Comparison of ENCODE assay signal across 1 cellular context in genomic region chr21:15728046-15728445, GRCh38.
TF ChIP-seq lines count a peak whose summit lies in the region.

No MANE protein-coding gene starts in this region.

TF ChIP-seq in HepG2, 621 proteins besides CTCF, POLR2A, EP300 and RAD21 (continued from another document):
- TF ChIP-seq, protein P1, sequence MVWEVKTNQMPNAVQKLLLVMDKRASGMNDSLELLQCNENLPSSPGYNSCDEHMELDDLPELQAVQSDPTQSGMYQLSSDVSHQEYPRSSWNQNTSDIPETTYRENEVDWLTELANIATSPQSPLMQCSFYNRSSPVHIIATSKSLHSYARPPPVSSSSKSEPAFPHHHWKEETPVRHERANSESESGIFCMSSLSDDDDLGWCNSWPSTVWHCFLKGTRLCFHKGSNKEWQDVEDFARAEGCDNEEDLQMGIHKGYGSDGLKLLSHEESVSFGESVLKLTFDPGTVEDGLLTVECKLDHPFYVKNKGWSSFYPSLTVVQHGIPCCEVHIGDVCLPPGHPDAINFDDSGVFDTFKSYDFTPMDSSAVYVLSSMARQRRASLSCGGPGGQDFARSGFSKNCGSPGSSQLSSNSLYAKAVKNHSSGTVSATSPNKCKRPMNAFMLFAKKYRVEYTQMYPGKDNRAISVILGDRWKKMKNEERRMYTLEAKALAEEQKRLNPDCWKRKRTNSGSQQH (CRISPR knock-in tag; IDR thresholded peaks at IDR 0.05; ENCODE audit: low read depth): no peak
- TF ChIP-seq, protein P2, sequence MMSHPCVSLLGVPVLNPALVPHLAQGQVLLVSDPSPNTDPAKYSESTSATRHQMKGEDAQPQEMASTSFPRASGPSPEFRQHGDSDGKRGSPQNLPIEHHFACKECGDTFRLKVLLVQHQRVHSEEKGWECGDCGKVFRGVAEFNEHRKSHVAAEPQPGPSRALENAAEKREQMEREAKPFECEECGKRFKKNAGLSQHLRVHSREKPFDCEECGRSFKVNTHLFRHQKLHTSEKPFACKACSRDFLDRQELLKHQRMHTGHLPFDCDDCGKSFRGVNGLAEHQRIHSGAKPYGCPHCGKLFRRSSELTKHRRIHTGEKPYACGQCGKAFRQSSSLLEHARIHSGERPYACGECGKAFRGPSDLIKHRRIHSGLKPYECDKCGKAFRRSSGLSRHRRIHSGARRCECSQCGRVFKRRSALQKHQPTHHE (CRISPR knock-in tag; IDR thresholded peaks at IDR 0.05; ENCODE audit: borderline replicate concordance): no peak
- TF ChIP-seq DPF2 (CRISPR knock-in tag; IDR thresholded peaks at IDR 0.05; ENCODE audit: borderline replicate concordance, low read depth) (no peak), MAFK (conservative IDR thresholded peaks at IDR 0.05 in 1 of 2, IDR thresholded peaks at IDR 0.05 in 1 of 2; ENCODE audit: low read length in 2 of 2) (peak; percentile 52 to 64; a peak in 2 of 4 replicates), ZKSCAN5 (CRISPR knock-in tag; IDR thresholded peaks at IDR 0.05) (no peak), ZC3H4 (CRISPR knock-in tag; IDR thresholded peaks at IDR 0.05; ENCODE audit: borderline replicate concordance) (no peak), REPIN1 (CRISPR knock-in tag; IDR thresholded peaks at IDR 0.05; ENCODE audit: borderline replicate concordance, low read depth) (no peak), TOE1 (CRISPR knock-in tag; IDR thresholded peaks at IDR 0.05) (no peak), HHEX (CRISPR knock-in tag; IDR thresholded peaks at IDR 0.05) (no peak), ZNF720 (CRISPR knock-in tag; IDR thresholded peaks at IDR 0.05) (no peak), MAFF (IDR thresholded peaks at IDR 0.05; ENCODE audit: low read depth, low read length) (peak; percentile 50), NFATC3 (CRISPR knock-in tag; IDR thresholded peaks at IDR 0.05) (no peak)
- TF ChIP-seq, protein P3, sequence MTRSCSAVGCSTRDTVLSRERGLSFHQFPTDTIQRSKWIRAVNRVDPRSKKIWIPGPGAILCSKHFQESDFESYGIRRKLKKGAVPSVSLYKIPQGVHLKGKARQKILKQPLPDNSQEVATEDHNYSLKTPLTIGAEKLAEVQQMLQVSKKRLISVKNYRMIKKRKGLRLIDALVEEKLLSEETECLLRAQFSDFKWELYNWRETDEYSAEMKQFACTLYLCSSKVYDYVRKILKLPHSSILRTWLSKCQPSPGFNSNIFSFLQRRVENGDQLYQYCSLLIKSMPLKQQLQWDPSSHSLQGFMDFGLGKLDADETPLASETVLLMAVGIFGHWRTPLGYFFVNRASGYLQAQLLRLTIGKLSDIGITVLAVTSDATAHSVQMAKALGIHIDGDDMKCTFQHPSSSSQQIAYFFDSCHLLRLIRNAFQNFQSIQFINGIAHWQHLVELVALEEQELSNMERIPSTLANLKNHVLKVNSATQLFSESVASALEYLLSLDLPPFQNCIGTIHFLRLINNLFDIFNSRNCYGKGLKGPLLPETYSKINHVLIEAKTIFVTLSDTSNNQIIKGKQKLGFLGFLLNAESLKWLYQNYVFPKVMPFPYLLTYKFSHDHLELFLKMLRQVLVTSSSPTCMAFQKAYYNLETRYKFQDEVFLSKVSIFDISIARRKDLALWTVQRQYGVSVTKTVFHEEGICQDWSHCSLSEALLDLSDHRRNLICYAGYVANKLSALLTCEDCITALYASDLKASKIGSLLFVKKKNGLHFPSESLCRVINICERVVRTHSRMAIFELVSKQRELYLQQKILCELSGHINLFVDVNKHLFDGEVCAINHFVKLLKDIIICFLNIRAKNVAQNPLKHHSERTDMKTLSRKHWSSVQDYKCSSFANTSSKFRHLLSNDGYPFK (CRISPR knock-in tag; IDR thresholded peaks at IDR 0.05; ENCODE audit: borderline replicate concordance): no peak
- TF ChIP-seq, protein P4, sequence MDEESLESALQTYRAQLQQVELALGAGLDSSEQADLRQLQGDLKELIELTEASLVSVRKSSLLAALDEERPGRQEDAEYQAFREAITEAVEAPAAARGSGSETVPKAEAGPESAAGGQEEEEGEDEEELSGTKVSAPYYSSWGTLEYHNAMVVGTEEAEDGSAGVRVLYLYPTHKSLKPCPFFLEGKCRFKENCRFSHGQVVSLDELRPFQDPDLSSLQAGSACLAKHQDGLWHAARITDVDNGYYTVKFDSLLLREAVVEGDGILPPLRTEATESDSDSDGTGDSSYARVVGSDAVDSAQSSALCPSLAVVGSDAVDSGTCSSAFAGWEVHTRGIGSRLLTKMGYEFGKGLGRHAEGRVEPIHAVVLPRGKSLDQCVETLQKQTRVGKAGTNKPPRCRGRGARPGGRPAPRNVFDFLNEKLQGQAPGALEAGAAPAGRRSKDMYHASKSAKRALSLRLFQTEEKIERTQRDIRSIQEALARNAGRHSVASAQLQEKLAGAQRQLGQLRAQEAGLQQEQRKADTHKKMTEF (CRISPR knock-in tag; IDR thresholded peaks at IDR 0.05): no peak
TF ChIP-seq in HepG2: peak in this region for 2.
